37 cellular contexts compared by ENCODE assay signal in the genomic region with DNA sequence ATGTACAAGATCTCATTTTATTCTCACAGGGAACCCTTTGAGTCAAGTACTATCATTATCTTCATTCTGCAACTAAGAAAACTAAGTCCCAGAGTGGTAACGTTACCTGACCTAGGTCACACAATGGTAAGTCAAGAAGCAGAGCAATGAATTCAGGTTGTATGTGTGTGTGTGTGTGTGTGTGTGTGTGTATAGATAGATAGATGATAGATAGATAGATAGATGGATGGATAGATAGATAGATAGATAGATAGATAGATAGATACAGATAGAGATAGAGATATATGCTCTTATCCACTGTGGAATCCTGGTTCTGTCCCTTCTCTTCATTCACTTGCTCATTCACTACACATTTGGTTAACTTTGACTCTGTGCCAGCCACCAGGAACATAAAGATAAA.
"Had no signal": no experiment of that assay in that cellular context is flagged by ENCODE, and none has a peak within 500 bp of the region (broad histone marks: within the 10 kb centered on the region; RNA-seq: fewer than 3 reads in every experiment).

No MANE protein-coding gene starts in this region.

- DNase-seq: Karpas-422, Kasumi-1, MG63, MM.1S, MV-4-11, NCI-H1048, NCI-H1092, NCI-H1092 treated with DMSO at 0.1 percent for 48 hours, NCI-H1105, NCI-H1105 treated with DMSO at 0.1 percent for 48 hours, NCI-H1417, NCI-H1417 treated with DMSO at 0.1 percent for 48 hours, NCI-H1436, NCI-H1436 treated with DMSO at 0.1 percent for 48 hours, NCI-H146, NCI-H1694, NCI-H1694 treated with DMSO at 0.1 percent for 48 hours, NCI-H187, NCI-H187 treated with DMSO at 0.1 percent for 48 hours, NCI-H1930, NCI-H2029, NCI-H2029 treated with DMSO at 0.1 percent for 48 hours, NCI-H2081, NCI-H2081 treated with DMSO at 0.1 percent for 48 hours, NCI-H2107, NCI-H2171, NCI-H2171 treated with DMSO at 0.1 percent for 48 hours, NCI-H2227 treated with DMSO at 0.1 percent for 48 hours, NCI-H226, NCI-H345, NCI-H446, NCI-H446 treated with DMSO at 0.1 percent for 48 hours, NCI-H510A, NCI-H510A treated with DMSO at 0.1 percent for 48 hours, NCI-H524, NCI-H524 treated with DMSO at 0.1 percent for 48 hours had no signal

- H3K4me2 ChIP-seq: KMS-11 had no signal

- H3K27ac ChIP-seq: KMS-11 had no signal

- H3K27me3 ChIP-seq: MG63 had no signal

- H3K4me3 ChIP-seq: MG63 had no signal

- H3K9ac ChIP-seq: KMS-11 had no signal

- H3K9me3 ChIP-seq: MG63 had no signal

- H3K36me3 ChIP-seq: MG63 had no signal
